12 cellular contexts compared by ENCODE assay signal in genomic region chr5:102596113-102596512, GRCh38.
DNase-seq lines count a peak whose midpoint lies in the region; ATAC-seq and TF ChIP-seq lines count a peak whose summit lies in the region.
"Had no signal": no experiment of that assay in that cellular context is flagged by ENCODE, and none has a peak within 500 bp of the region (broad histone marks: within the 10 kb centered on the region; RNA-seq: fewer than 3 reads in every experiment).

No MANE protein-coding gene starts in this region.

- H3K27me3 ChIP-seq in OCI-LY3 (ENCODE audit: low read depth, low read length): no peaks in the 10 kb centered on the region

- no peak for DNase-seq in activated CD8-positive, alpha-beta T cell treated with anti-CD3 and anti-CD28 coated beads for 36 hours
- DNase-seq in iPS-NIHi11 (ENCODE audit: low spot score) (no peak), Calu3 (no peak)
- DNase-seq in activated CD4-positive, alpha-beta T cell treated with anti-CD3 and anti-CD28 coated beads, Interleukin-2, amount 10 ng/mL, durations not matched to agents 24 days and 14 days: no peak
- DNase-seq: activated naive CD4-positive, alpha-beta T cell treated with anti-CD3 and anti-CD28 coated beads, Interleukin-2, amount 50 U/mL, for 16 hours; cortex of kidney; NCI-H2081 had no signal

- TF ChIP-seq CTCF in OCI-LY3 (IDR thresholded peaks at IDR 0.05; ENCODE audit: low read depth, low read length): no peak
- TF ChIP-seq CTCF in activated CD8-positive, alpha-beta T cell treated with anti-CD3 and anti-CD28 coated beads for 36 hours (IDR thresholded peaks at IDR 0.05): no peak
- no peak for TF ChIP-seq CTCF in Calu3 (IDR thresholded peaks at IDR 0.05; ENCODE audit: unreplicated experiment)

- no peaks in the 10 kb centered on the region for H3K9me3 ChIP-seq in OCI-LY3 (ENCODE audit: insufficient read depth, low read length)

- peaks cover 3% of the 10 kb centered on the region for H3K9me3 Mint-ChIP-seq in activated CD8-positive, alpha-beta T cell treated with anti-CD3 and anti-CD28 coated beads for 36 hours
- H3K9me3 Mint-ChIP-seq in Calu3 (ENCODE audit: low read depth, unreplicated experiment): peaks cover 3% of the 10 kb centered on the region
- H3K9me3 Mint-ChIP-seq in activated CD4-positive, alpha-beta T cell treated with anti-CD3 and anti-CD28 coated beads, Interleukin-2, amount 10 ng/mL, durations not matched to agents 24 days and 14 days: no peaks in the 10 kb centered on the region

- H3K36me3 Mint-ChIP-seq in activated CD8-positive, alpha-beta T cell treated with anti-CD3 and anti-CD28 coated beads for 36 hours (ENCODE audit: low read depth): no peaks in the 10 kb centered on the region
- H3K36me3 Mint-ChIP-seq in Calu3 (ENCODE audit: insufficient read depth, unreplicated experiment): no peaks in the 10 kb centered on the region
- no peaks in the 10 kb centered on the region for H3K36me3 Mint-ChIP-seq in activated CD4-positive, alpha-beta T cell treated with anti-CD3 and anti-CD28 coated beads, Interleukin-2, amount 10 ng/mL, durations not matched to agents 24 days and 14 days (ENCODE audit: low read depth)
- H3K36me3 Mint-ChIP-seq: CD4-positive, CD25-positive, alpha-beta regulatory T cell had no signal

- no peak overlapping the region for H3K27ac Mint-ChIP-seq in activated CD8-positive, alpha-beta T cell treated with anti-CD3 and anti-CD28 coated beads for 36 hours
- no peak overlapping the region for H3K27ac Mint-ChIP-seq in Calu3 (ENCODE audit: unreplicated experiment)
- H3K27ac Mint-ChIP-seq in activated CD4-positive, alpha-beta T cell treated with anti-CD3 and anti-CD28 coated beads, Interleukin-2, amount 10 ng/mL, durations not matched to agents 24 days and 14 days: no peak overlapping the region
- H3K27ac Mint-ChIP-seq: CD4-positive, CD25-positive, alpha-beta regulatory T cell had no signal

- CTCF ChIA-PET in activated CD8-positive, alpha-beta T cell treated with anti-CD3 and anti-CD28 coated beads for 36 hours (lab: Charles Lee): interaction anchor here (0.8 kb wide), 1 partner anchor 10 kb away, joined by 4 read pairs; no protein-coding TSS in a partner anchor
- CTCF ChIA-PET in Calu3 (lab: Charles Lee): no interaction called here

- no peak overlapping the region for H3K4me3 ChIP-seq in OCI-LY3 (ENCODE audit: low read length)

- H3K4me2 ChIP-seq in OCI-LY3 (ENCODE audit: low read length): peak overlapping the region; percentile 52

- H2AFZ ChIP-seq in OCI-LY3 (ENCODE audit: low read depth, low read length): no peak overlapping the region; the same call in 1 of the 2 replicates

- H4K20me1 ChIP-seq in OCI-LY3 (ENCODE audit: insufficient read depth, low read length): no peaks in the 10 kb centered on the region

- ATAC-seq in GM18508 (IDR thresholded peaks at IDR 0.05; ENCODE audit: insufficient read depth, unreplicated experiment): peak; percentile 48
- peak; percentile 60 for ATAC-seq in GM21381 (IDR thresholded peaks at IDR 0.05; ENCODE audit: unreplicated experiment)
- ATAC-seq in HG03045 (IDR thresholded peaks at IDR 0.05; ENCODE audit: unreplicated experiment): peak; percentile 80
- ATAC-seq in activated CD8-positive, alpha-beta T cell treated with anti-CD3 and anti-CD28 coated beads for 36 hours: no peak

- BruUV-seq in Calu3 (replicated peaks; lab: Mats Ljungman, UMichigan): no TSS peak

- no peak overlapping the region; the same call in 1 of the 2 replicates for H3K27ac ChIP-seq in OCI-LY3 (ENCODE audit: low read length)

- H3K27me3 Mint-ChIP-seq in activated CD8-positive, alpha-beta T cell treated with anti-CD3 and anti-CD28 coated beads for 36 hours: no peaks in the 10 kb centered on the region
- no peaks in the 10 kb centered on the region for H3K27me3 Mint-ChIP-seq in Calu3 (ENCODE audit: unreplicated experiment)
- H3K27me3 Mint-ChIP-seq in activated CD4-positive, alpha-beta T cell treated with anti-CD3 and anti-CD28 coated beads, Interleukin-2, amount 10 ng/mL, durations not matched to agents 24 days and 14 days: peaks cover 8% of the 10 kb centered on the region
- H3K27me3 Mint-ChIP-seq: CD4-positive, CD25-positive, alpha-beta regulatory T cell had no signal

- H3K4me3 Mint-ChIP-seq in activated CD8-positive, alpha-beta T cell treated with anti-CD3 and anti-CD28 coated beads for 36 hours: no peak overlapping the region
- no peak overlapping the region for H3K4me3 Mint-ChIP-seq in Calu3 (ENCODE audit: low read depth, unreplicated experiment)
- no peak overlapping the region for H3K4me3 Mint-ChIP-seq in activated CD4-positive, alpha-beta T cell treated with anti-CD3 and anti-CD28 coated beads, Interleukin-2, amount 10 ng/mL, durations not matched to agents 24 days and 14 days
- H3K4me3 Mint-ChIP-seq: CD4-positive, CD25-positive, alpha-beta regulatory T cell had no signal

- intact Hi-C loops in activated CD8-positive, alpha-beta T cell treated with anti-CD3 and anti-CD28 coated beads for 36 hours (cut with micrococcal nuclease): no loop called here
- intact Hi-C loops in Calu3 (cut with micrococcal nuclease; ENCODE audit: unreplicated experiment): no loop called here
- intact Hi-C loops in activated CD4-positive, alpha-beta T cell treated with anti-CD3 and anti-CD28 coated beads, Interleukin-2, amount 10 ng/mL, durations not matched to agents 24 days and 14 days (cut with micrococcal nuclease): no loop called here

- H3K9ac ChIP-seq in OCI-LY3 (ENCODE audit: low read length): no peak overlapping the region

- peaks cover 10% of the 10 kb centered on the region for H3K4me1 ChIP-seq in OCI-LY3 (ENCODE audit: low read length)

- peaks cover 21% of the 10 kb centered on the region for H3K4me1 Mint-ChIP-seq in activated CD8-positive, alpha-beta T cell treated with anti-CD3 and anti-CD28 coated beads for 36 hours (ENCODE audit: low read depth)
- H3K4me1 Mint-ChIP-seq in Calu3 (ENCODE audit: low read depth, unreplicated experiment): no peaks in the 10 kb centered on the region
- H3K4me1 Mint-ChIP-seq in activated CD4-positive, alpha-beta T cell treated with anti-CD3 and anti-CD28 coated beads, Interleukin-2, amount 10 ng/mL, durations not matched to agents 24 days and 14 days: peaks cover 8% of the 10 kb centered on the region

- POLR2A ChIA-PET in activated CD8-positive, alpha-beta T cell treated with anti-CD3 and anti-CD28 coated beads for 36 hours (lab: Charles Lee): no interaction called here

- no peaks in the 10 kb centered on the region for H3K36me3 ChIP-seq in OCI-LY3 (replicated peaks; ENCODE audit: low read depth, low read length)

- no peaks in the 10 kb centered on the region for H3K79me2 ChIP-seq in OCI-LY3 (ENCODE audit: low read length)
